In the genomic region with DNA sequence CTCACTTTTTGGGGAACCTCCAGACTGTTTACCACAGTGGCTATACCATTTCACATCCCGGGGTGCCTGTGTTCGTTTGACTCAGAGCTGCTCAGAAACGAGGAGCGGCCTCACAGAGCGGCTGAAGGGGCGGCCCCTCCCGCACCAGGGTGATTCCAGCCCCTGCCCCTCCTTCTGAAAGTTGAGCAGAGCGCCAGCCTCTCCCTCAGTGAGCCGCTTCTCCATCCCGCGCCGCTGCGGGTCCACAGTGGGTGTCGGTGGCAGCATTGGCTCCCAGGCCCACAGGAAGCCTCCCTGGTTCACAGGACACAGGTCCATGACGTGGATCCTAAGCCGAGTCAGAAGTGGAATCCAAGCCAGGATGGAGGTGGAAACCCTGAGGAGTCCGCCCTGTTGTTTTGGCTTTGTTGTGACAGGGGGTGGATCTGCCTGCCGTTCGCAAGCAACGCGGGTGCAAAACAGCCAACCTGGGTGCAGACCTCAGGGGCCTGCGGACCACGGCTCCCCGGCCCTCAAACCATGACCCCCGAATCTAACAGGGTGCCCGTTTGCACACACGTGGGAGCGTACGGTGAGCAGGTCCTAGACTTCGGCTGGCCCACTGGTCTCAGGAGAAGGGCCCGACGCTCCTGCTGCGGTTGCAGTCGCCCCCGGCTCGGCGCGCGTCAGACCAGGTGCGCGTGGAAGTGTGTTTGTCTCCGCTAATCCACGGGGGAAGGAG, we compare ENCODE assay signal across 27 cellular contexts.
DNase-seq lines count a peak whose midpoint lies in the region; ATAC-seq, FAIRE-seq and TF ChIP-seq lines count a peak whose summit lies in the region.
"Had no signal": no experiment of that assay in that cellular context is flagged by ENCODE, and none has a peak within 500 bp of the region (broad histone marks: within the 10 kb centered on the region; RNA-seq: fewer than 3 reads in every experiment).

No MANE protein-coding gene starts in this region.

- H3K9me3 ChIP-seq in WERI-Rb-1 (ENCODE audit: severe bottlenecking) (no peaks in the 10 kb centered on the region), H1 (ENCODE audit: insufficient read depth in 2 of 2, low read depth in 1 of 2, low read length in 1 of 2) (no peaks in the 10 kb centered on the region; a peak in 1 of 4 replicates), neuronal stem cell (replicated peaks in 1 of 2; ENCODE audit: control insufficient read depth in 2 of 2, insufficient read depth in 1 of 2, low read depth in 1 of 2, low read length in 2 of 2) (no peaks in the 10 kb centered on the region), gastroesophageal sphincter (no peaks in the 10 kb centered on the region)
- H3K9me3 ChIP-seq: BE2C, BLaER1 had no signal

- H3K14ac ChIP-seq in H1 (ENCODE audit: insufficient read length) = no peak overlapping the region
- H3K14ac ChIP-seq in neuronal stem cell (ENCODE audit: low read length) = peak overlapping the region; percentile 97

- no peaks in the 10 kb centered on the region for H3K27me3 ChIP-seq in WERI-Rb-1 (ENCODE audit: insufficient read depth, low read depth, severe bottlenecking)
- H3K27me3 ChIP-seq in H1 (replicated peaks in 1 of 4; ENCODE audit: control insufficient read depth in 3 of 4, extremely low read depth in 1 of 4, insufficient read depth in 3 of 4, low read length in 3 of 4) = no peaks in the 10 kb centered on the region; a peak in 1 of 7 replicates
- peaks cover 0 to 45% (median 0%) of the 10 kb centered on the region in 3 experiments for H3K27me3 ChIP-seq in neuronal stem cell (ENCODE audit: control insufficient read depth in 3 of 3, insufficient read depth in 3 of 3, low read depth in 1 of 3, low read length in 3 of 3)
- peaks cover 86% of the 10 kb centered on the region for H3K27me3 ChIP-seq in gastroesophageal sphincter
- H3K27me3 ChIP-seq: BE2C had no signal

- no peaks in the 10 kb centered on the region for H3K79me2 ChIP-seq in H1 (ENCODE audit: control insufficient read depth in 1 of 2, insufficient read depth in 2 of 2, low read length in 2 of 2)

- ATAC-seq in Right ventricle myocardium inferior (no peak), Right ventricle myocardium superior (ENCODE audit: poor library complexity) (no peak), gastroesophageal sphincter (no peak)
- ATAC-seq: GM12878 had no signal

- H3K4me1 ChIP-seq in H1 (replicated peaks in 1 of 4; ENCODE audit: control insufficient read depth in 3 of 4, insufficient read depth in 4 of 4, low read length in 3 of 4) (peaks cover 0 to 6% (median 0%) of the 10 kb centered on the region in 4 experiments; a peak in 3 of 7 replicates), neuronal stem cell (ENCODE audit: control insufficient read depth in 2 of 2, insufficient read depth in 1 of 2, low read depth in 1 of 2, low read length in 2 of 2) (peaks cover 0 to 16% of the 10 kb centered on the region in 2 donors), gastroesophageal sphincter (no peaks in the 10 kb centered on the region)
- H3K4me1 ChIP-seq: BE2C had no signal

- peak; percentile 70 for DNase-seq in Right ventricle myocardium inferior (ENCODE audit: missing footprints)
- no peak for DNase-seq in Right ventricle myocardium superior
- peak; percentile 48 for DNase-seq in WERI-Rb-1
- DNase-seq in H1 (ENCODE audit: low read depth in 1 of 2, low spot score in 2 of 2) = no peak
- no peak for DNase-seq in neuronal stem cell (ENCODE audit: low spot score)
- DNase-seq in nucleus accumbens (lab: John Stamatoyannopoulos, UW) = no peak
- DNase-seq: 8988T; ACHN; BE2C; C1 segment of cervical spinal cord; CD4-positive, alpha-beta memory T cell; CD4-positive, CD25-positive, alpha-beta regulatory T cell; CD8-positive, alpha-beta memory T cell; COR-L47; DMS 273 treated with DMSO at 0.1 percent for 48 hours; DMS153; DMS53; DMS79; DND-41; EL; GDM1 had no signal

- H2BK5ac ChIP-seq in H1 (ENCODE audit: low read depth, low read length) (no peak overlapping the region), neuronal stem cell (ENCODE audit: low read length) (no peak overlapping the region)

- H3K23me2 ChIP-seq in H1 (ENCODE audit: low read depth, low read length) = no peaks in the 10 kb centered on the region

- H3K4ac ChIP-seq in H1 (replicated peaks; ENCODE audit: insufficient read length, low read depth, low read length) (no peak overlapping the region), neuronal stem cell (ENCODE audit: low read length) (no peak overlapping the region)

- no peak overlapping the region for H4K91ac ChIP-seq in H1 (replicated peaks; ENCODE audit: insufficient read length, low read length)
- no peak overlapping the region for H4K91ac ChIP-seq in neuronal stem cell (ENCODE audit: low read depth, low read length, poor library complexity)

- TF ChIP-seq POLR2A in H1 (IDR thresholded peaks at IDR 0.05; ENCODE audit: control extremely low read depth in 1 of 2, low read depth in 2 of 2, low read length in 2 of 2) (no peak), gastroesophageal sphincter (IDR thresholded peaks at IDR 0.05) (no peak)

- H2AFZ ChIP-seq in H1 (ENCODE audit: low read length) = no peak overlapping the region
- H2AFZ ChIP-seq in neuronal stem cell (ENCODE audit: low read length) = no peak overlapping the region

- H2BK12ac ChIP-seq in H1 (ENCODE audit: low read depth, low read length) (0 out of 2 replicates have a peak overlapping the region, but pooled peaks have one; percentile 17), neuronal stem cell (ENCODE audit: low read length) (no peak overlapping the region)

- no peak for TF ChIP-seq RAD21 in H1 (IDR thresholded peaks at IDR 0.05 in 1 of 2, conservative IDR thresholded peaks at IDR 0.05 in 1 of 2; ENCODE audit: low read depth in 2 of 2, low read length in 2 of 2)

- FAIRE-seq in H1 (lab: Jason Lieb, UNC) = no peak
- FAIRE-seq: A204.1, GM12878, GM12892, GM18507 had no signal

- H3K27ac ChIP-seq in WERI-Rb-1 (peak overlapping the region; percentile 44), H1 (ENCODE audit: low read depth, low read length) (no peak overlapping the region), neuronal stem cell (replicated peaks; ENCODE audit: low read length) (no peak overlapping the region), gastroesophageal sphincter (no peak overlapping the region)
- H3K27ac ChIP-seq: BLaER1 had no signal

- no peak overlapping the region for H2BK15ac ChIP-seq in H1 (ENCODE audit: low read length)
- H2BK15ac ChIP-seq in neuronal stem cell (ENCODE audit: low read length) = peak overlapping the region; percentile 72

- H2BK20ac ChIP-seq in H1 (ENCODE audit: low read length) = no peak overlapping the region

- no peaks in the 10 kb centered on the region for H4K20me1 ChIP-seq in H1 (replicated peaks in 1 of 2; ENCODE audit: control insufficient read depth in 1 of 2, insufficient read depth in 2 of 2, low read length in 2 of 2)

- no peak overlapping the region for H4K5ac ChIP-seq in H1 (ENCODE audit: insufficient read length, low read depth, low read length)

- WGBS in H1 (ENCODE audit: extremely low coverage in 1 of 2, insufficient coverage in 1 of 2, insufficient read length in 1 of 2, insufficient replicate concordance in 2 of 2, low coverage in 1 of 2, low lambda C conversion rate in 2 of 2, missing lambda C conversion rate in 1 of 2), 2 experiments = 92% methylated on average over 39 of the region's 43 CpGs; no CpG with 5 or more reads in 1 of the 2 experiments
- WGBS in neuronal stem cell (ENCODE audit: extremely low coverage in 2 of 2, insufficient read length in 2 of 2, insufficient replicate concordance in 1 of 2), 2 donors = no CpG with 5 or more reads among the region's 43 CpGs
- 86% methylated on average over 14 of the region's 43 CpGs; no CpG with 5 or more reads in 1 of the 2 donors for WGBS in gastroesophageal sphincter (ENCODE audit: low coverage in 1 of 2), 2 donors

- CTCF ChIA-PET in H1 (lab: Charles Lee; ENCODE audit: partially characterized antibody) = no interaction called here

- no peak overlapping the region for H3K4me3 ChIP-seq in WERI-Rb-1 (ENCODE audit: low read depth, low read length)
- H3K4me3 ChIP-seq in H1 (ENCODE audit: extremely low read depth in 1 of 4, insufficient read depth in 2 of 4, low read depth in 3 of 4, low read length in 4 of 4) = no peak overlapping the region
- H3K4me3 ChIP-seq in neuronal stem cell (ENCODE audit: low read length in 2 of 2) = no peak overlapping the region
- no peak overlapping the region for H3K4me3 ChIP-seq in gastroesophageal sphincter
- H3K4me3 ChIP-seq: BLaER1, GM12878 had no signal

- H3K18ac ChIP-seq in H1 (ENCODE audit: extremely low read depth, low read length) = no peak overlapping the region
- peak overlapping the region; percentile 88 for H3K18ac ChIP-seq in neuronal stem cell (ENCODE audit: low read length)

- H3K36me3 ChIP-seq in WERI-Rb-1 = no peaks in the 10 kb centered on the region
- no peaks in the 10 kb centered on the region for H3K36me3 ChIP-seq in H1 (ENCODE audit: control insufficient read depth in 2 of 4, insufficient read depth in 4 of 4, low read length in 3 of 4)
- no peaks in the 10 kb centered on the region for H3K36me3 ChIP-seq in neuronal stem cell (replicated peaks in 1 of 2; ENCODE audit: control insufficient read depth in 2 of 2, insufficient read depth in 2 of 2, low read length in 2 of 2)
- no peaks in the 10 kb centered on the region for H3K36me3 ChIP-seq in gastroesophageal sphincter
- H3K36me3 ChIP-seq: BE2C, BLaER1 had no signal

- no peak overlapping the region; the same call in 1 of the 2 replicates for H4K8ac ChIP-seq in H1 (ENCODE audit: extremely low read depth, insufficient read depth, low read length)
- H4K8ac ChIP-seq in neuronal stem cell (ENCODE audit: low read depth, low read length) = no peak overlapping the region

- intact Hi-C loops in Right ventricle myocardium inferior (cut with DNase I) (no loop called here), Right ventricle myocardium superior (cut with DNase I) (no loop called here)

- H3K23ac ChIP-seq in H1 (ENCODE audit: insufficient read length) (no peak overlapping the region), neuronal stem cell (ENCODE audit: low read depth, low read length, poor library complexity) (peak overlapping the region; percentile 74)

- H3K9ac ChIP-seq in H1 (replicated peaks in 1 of 4; ENCODE audit: extremely low read depth in 1 of 4, low read depth in 3 of 4, low read length in 3 of 4) (no peak overlapping the region), neuronal stem cell (ENCODE audit: low read depth, low read length, poor library complexity) (no peak overlapping the region)
- H3K9ac ChIP-seq: BLaER1 had no signal

- H2AK5ac ChIP-seq in H1 (ENCODE audit: low read depth, low read length) (no peak overlapping the region), neuronal stem cell (ENCODE audit: low read depth, low read length) (peak overlapping the region; percentile 98)

- H3K4me2 ChIP-seq in H1 (ENCODE audit: insufficient read depth in 1 of 2, low read depth in 2 of 2, low read length in 2 of 2) (no peak overlapping the region), neuronal stem cell (ENCODE audit: insufficient read depth, low read length, poor library complexity, severe bottlenecking) (no peak overlapping the region)
- H3K4me2 ChIP-seq: BLaER1 had no signal

- no peak overlapping the region for H3K56ac ChIP-seq in H1 (replicated peaks; ENCODE audit: insufficient read length, low read depth, low read length)

- no peak for TF ChIP-seq EP300 in H1 (IDR thresholded peaks at IDR 0.05; ENCODE audit: borderline replicate concordance in 1 of 2, low read depth in 2 of 2, low read length in 2 of 2)
- no peak for TF ChIP-seq EP300 in gastroesophageal sphincter (IDR thresholded peaks at IDR 0.05)

- no peak for TF ChIP-seq CTCF in WERI-Rb-1 (IDR thresholded peaks at IDR 0.05; ENCODE audit: low read depth, low read length)
- no peak for TF ChIP-seq CTCF in H1 (IDR thresholded peaks at IDR 0.05; ENCODE audit: control extremely low read depth in 1 of 3, insufficient read depth in 1 of 3, low read depth in 1 of 3, low read length in 3 of 3)
- TF ChIP-seq CTCF in gastroesophageal sphincter (IDR thresholded peaks at IDR 0.05) = no peak

- H2BK120ac ChIP-seq in H1 (replicated peaks; ENCODE audit: low read depth, low read length) = no peak overlapping the region
- H2BK120ac ChIP-seq in neuronal stem cell (ENCODE audit: low read depth, low read length) = peak overlapping the region; percentile 78

- H3K79me1 ChIP-seq in H1 (ENCODE audit: low read depth, low read length) (no peaks in the 10 kb centered on the region), neuronal stem cell (ENCODE audit: low read depth, low read length) (peaks cover 2% of the 10 kb centered on the region)

- POLR2A ChIA-PET in H1 (lab: Charles Lee; ENCODE audit: partially characterized antibody) = no interaction called here

Comparison
In these comparisons a context has a peak if more than half of its experiments do, and no peak if none do; other contexts are left out.
1. DNase-seq: peak in Right ventricle myocardium inferior (single experiment) and WERI-Rb-1 (single experiment); none in Right ventricle myocardium superior (single experiment), H1 (0 of 2), neuronal stem cell (single experiment) and nucleus accumbens (0 of 56).